7 cellular contexts compared by ENCODE assay signal in genomic region chr6:84876723-84877514, GRCh38.
"Had no signal": no experiment of that assay in that cellular context is flagged by ENCODE, and none has a peak within 500 bp of the region (broad histone marks: within the 10 kb centered on the region; RNA-seq: fewer than 3 reads in every experiment).

No MANE protein-coding gene starts in this region.

- H3K4me3 ChIP-seq: GM12878 had no signal

- DNase-seq: GDM1, GF-D8 had no signal

- FAIRE-seq: G401.6, GM12878, GM12892, GM18507, GM19239 had no signal
